Comparison of ENCODE assay signal across 11 cellular contexts in the genomic region with DNA sequence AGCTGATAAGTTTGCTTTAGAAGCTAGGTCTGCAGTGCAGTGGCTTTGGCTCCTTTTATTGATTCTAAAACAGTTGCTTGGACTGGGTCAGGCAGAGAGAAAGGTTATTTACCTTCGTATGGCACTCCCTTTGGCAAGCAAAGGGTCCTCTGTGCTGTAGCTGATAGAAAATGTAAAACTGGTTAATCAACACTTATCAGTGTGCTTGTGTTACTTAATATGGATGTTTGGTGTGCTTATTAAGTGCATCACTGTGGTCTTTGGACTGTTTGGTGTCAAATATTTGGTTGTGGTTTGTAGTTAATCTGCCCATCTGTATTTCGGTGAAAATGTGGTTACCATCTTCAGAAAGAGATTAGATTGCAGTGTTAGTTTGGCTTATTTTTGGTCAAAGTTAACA. TPM values are rescaled to one million over a fixed set of nuclear protein-coding genes. Genes with fewer than 3 reads are reported as not detected.
A peak's percentile ranks its signal among the peaks of the same experiment; 100 is the strongest.
DNase-seq lines count a peak whose midpoint lies in the region; ATAC-seq and TF ChIP-seq lines count a peak whose summit lies in the region.
"Had no signal": no experiment of that assay in that cellular context is flagged by ENCODE, and none has a peak within 500 bp of the region (broad histone marks: within the 10 kb centered on the region; RNA-seq: fewer than 3 reads in every experiment).

No MANE protein-coding gene starts in this region.

- no peak overlapping the region for H3K27ac ChIP-seq in left lung
- no peak overlapping the region for H3K27ac ChIP-seq in upper lobe of left lung
- H3K27ac ChIP-seq: C4-2B had no signal

- peak; percentile 3 for DNase-seq in Daoy (ENCODE audit: low read depth)
- peak; percentile 27 for DNase-seq in SW480 (ENCODE audit: low spot score)
- DNase-seq in left lung: no peak
- DNase-seq in upper lobe of left lung: no peak
- no peak for DNase-seq in NCI-H2107 (lab: John Stamatoyannopoulos, UW)
- DNase-seq in WTC11 (ENCODE audit: low spot score): no peak
- DNase-seq: activated CD8-positive, alpha-beta memory T cell treated with anti-CD3 and anti-CD28 coated beads for 24 hours had no signal

- intact Hi-C loops in left lung (cut with DNase I): no loop called here

- peaks cover 0 to 6% of the 10 kb centered on the region in 2 donors for H3K9me3 ChIP-seq in left lung
- no peaks in the 10 kb centered on the region for H3K9me3 ChIP-seq in upper lobe of left lung

- CTCF ChIA-PET in WTC11 (lab: Charles Lee): no interaction called here

- H3K36me3 Mint-ChIP-seq in WTC11: peaks cover 12% of the 10 kb centered on the region
- H3K36me3 Mint-ChIP-seq: natural killer cell treated with Interleukin-12 subunit alpha and Interleukin-12 subunit beta and Interleukin-15 and Interleukin-18, amount 100 ng/mL, for 72 hours had no signal

- no peak for TF ChIP-seq EP300 in upper lobe of left lung (IDR thresholded peaks at IDR 0.05)

- H3K4me1 ChIP-seq in left lung: no peaks in the 10 kb centered on the region
- H3K4me1 ChIP-seq in upper lobe of left lung: peaks cover 0 to 3% (median 0%) of the 10 kb centered on the region in 4 donors

- no peaks in the 10 kb centered on the region for H3K27me3 Mint-ChIP-seq in WTC11 (ENCODE audit: low read depth)

- no peak for TF ChIP-seq POLR2A in upper lobe of left lung (IDR thresholded peaks at IDR 0.05)

- TF ChIP-seq CTCF in left lung (IDR thresholded peaks at IDR 0.05) (no peak), upper lobe of left lung (IDR thresholded peaks at IDR 0.05) (no peak), WTC11 (IDR thresholded peaks at IDR 0.05) (no peak)

- H3K9me3 Mint-ChIP-seq in WTC11: peaks cover 12% of the 10 kb centered on the region

- no peak overlapping the region for H3K4me3 ChIP-seq in left lung
- H3K4me3 ChIP-seq in upper lobe of left lung: no peak overlapping the region

- POLR2A ChIA-PET in WTC11 (lab: Charles Lee): no interaction called here

- ATAC-seq in GM21360 (IDR thresholded peaks at IDR 0.05; ENCODE audit: unreplicated experiment): peak; percentile 44
- peak; percentile 53 for ATAC-seq in HG03097 (IDR thresholded peaks at IDR 0.05; ENCODE audit: low FRiP score, unreplicated experiment)
- ATAC-seq in left lung: no peak
- no peak for ATAC-seq in upper lobe of left lung (ENCODE audit: low FRiP score in 2 of 2)
- no peak; the same call in 1 of the 2 replicates for ATAC-seq in WTC11
- ATAC-seq: natural killer cell treated with Interleukin-12 subunit alpha and Interleukin-12 subunit beta and Interleukin-15 and Interleukin-18, amount 100 ng/mL, for 72 hours had no signal

- 50 to 57% methylated on average over 2 of the region's 2 CpGs for WGBS in upper lobe of left lung, 2 donors

- H3K4me3 Mint-ChIP-seq in WTC11: no peak overlapping the region
- H3K4me3 Mint-ChIP-seq: natural killer cell treated with Interleukin-12 subunit alpha and Interleukin-12 subunit beta and Interleukin-15 and Interleukin-18, amount 100 ng/mL, for 72 hours had no signal

- H3K27me3 ChIP-seq in left lung (no peaks in the 10 kb centered on the region), upper lobe of left lung (no peaks in the 10 kb centered on the region)

- no peaks in the 10 kb centered on the region for H3K36me3 ChIP-seq in left lung
- no peaks in the 10 kb centered on the region for H3K36me3 ChIP-seq in upper lobe of left lung

- H3K4me1 Mint-ChIP-seq in WTC11: peaks cover 15% of the 10 kb centered on the region

- H3K27ac Mint-ChIP-seq in WTC11: no peak overlapping the region
- H3K27ac Mint-ChIP-seq: natural killer cell treated with Interleukin-12 subunit alpha and Interleukin-12 subunit beta and Interleukin-15 and Interleukin-18, amount 100 ng/mL, for 72 hours had no signal

TF ChIP-seq in WTC11, 78 proteins besides CTCF, POLR2A, EP300 and RAD21:
- TF ChIP-seq CREM (CRISPR knock-in tag; IDR thresholded peaks at IDR 0.05) (no peak), CBFB (CRISPR knock-in tag; IDR thresholded peaks at IDR 0.05; ENCODE audit: low read depth) (no peak), CREB1 (CRISPR knock-in tag; IDR thresholded peaks at IDR 0.05) (no peak), SP1 (CRISPR knock-in tag; conservative IDR thresholded peaks at IDR 0.05) (no peak), ZNF671 (CRISPR knock-in tag; IDR thresholded peaks at IDR 0.05) (no peak), ZNF263 (CRISPR knock-in tag; IDR thresholded peaks at IDR 0.05; ENCODE audit: low read depth) (no peak), NR1H2 (CRISPR knock-in tag; IDR thresholded peaks at IDR 0.05) (no peak), GRHL2 (CRISPR knock-in tag; IDR thresholded peaks at IDR 0.05; ENCODE audit: insufficient replicate concordance, severe bottlenecking) (no peak), GTF2I (CRISPR knock-in tag; conservative IDR thresholded peaks at IDR 0.05) (no peak), TEAD4 (CRISPR knock-in tag; IDR thresholded peaks at IDR 0.05) (no peak), JUN (CRISPR knock-in tag; IDR thresholded peaks at IDR 0.05) (no peak), HMGA2 (CRISPR knock-in tag; IDR thresholded peaks at IDR 0.05) (no peak), ATF1 (CRISPR knock-in tag; IDR thresholded peaks at IDR 0.05) (no peak)
- TF ChIP-seq, protein P1, sequence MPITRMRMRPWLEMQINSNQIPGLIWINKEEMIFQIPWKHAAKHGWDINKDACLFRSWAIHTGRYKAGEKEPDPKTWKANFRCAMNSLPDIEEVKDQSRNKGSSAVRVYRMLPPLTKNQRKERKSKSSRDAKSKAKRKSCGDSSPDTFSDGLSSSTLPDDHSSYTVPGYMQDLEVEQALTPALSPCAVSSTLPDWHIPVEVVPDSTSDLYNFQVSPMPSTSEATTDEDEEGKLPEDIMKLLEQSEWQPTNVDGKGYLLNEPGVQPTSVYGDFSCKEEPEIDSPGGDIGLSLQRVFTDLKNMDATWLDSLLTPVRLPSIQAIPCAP (CRISPR knock-in tag; IDR thresholded peaks at IDR 0.05): no peak
- TF ChIP-seq, protein P2, sequence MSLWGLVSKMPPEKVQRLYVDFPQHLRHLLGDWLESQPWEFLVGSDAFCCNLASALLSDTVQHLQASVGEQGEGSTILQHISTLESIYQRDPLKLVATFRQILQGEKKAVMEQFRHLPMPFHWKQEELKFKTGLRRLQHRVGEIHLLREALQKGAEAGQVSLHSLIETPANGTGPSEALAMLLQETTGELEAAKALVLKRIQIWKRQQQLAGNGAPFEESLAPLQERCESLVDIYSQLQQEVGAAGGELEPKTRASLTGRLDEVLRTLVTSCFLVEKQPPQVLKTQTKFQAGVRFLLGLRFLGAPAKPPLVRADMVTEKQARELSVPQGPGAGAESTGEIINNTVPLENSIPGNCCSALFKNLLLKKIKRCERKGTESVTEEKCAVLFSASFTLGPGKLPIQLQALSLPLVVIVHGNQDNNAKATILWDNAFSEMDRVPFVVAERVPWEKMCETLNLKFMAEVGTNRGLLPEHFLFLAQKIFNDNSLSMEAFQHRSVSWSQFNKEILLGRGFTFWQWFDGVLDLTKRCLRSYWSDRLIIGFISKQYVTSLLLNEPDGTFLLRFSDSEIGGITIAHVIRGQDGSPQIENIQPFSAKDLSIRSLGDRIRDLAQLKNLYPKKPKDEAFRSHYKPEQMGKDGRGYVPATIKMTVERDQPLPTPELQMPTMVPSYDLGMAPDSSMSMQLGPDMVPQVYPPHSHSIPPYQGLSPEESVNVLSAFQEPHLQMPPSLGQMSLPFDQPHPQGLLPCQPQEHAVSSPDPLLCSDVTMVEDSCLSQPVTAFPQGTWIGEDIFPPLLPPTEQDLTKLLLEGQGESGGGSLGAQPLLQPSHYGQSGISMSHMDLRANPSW (CRISPR knock-in tag; conservative IDR thresholded peaks at IDR 0.05; ENCODE audit: low read depth): no peak
- TF ChIP-seq, protein P3, sequence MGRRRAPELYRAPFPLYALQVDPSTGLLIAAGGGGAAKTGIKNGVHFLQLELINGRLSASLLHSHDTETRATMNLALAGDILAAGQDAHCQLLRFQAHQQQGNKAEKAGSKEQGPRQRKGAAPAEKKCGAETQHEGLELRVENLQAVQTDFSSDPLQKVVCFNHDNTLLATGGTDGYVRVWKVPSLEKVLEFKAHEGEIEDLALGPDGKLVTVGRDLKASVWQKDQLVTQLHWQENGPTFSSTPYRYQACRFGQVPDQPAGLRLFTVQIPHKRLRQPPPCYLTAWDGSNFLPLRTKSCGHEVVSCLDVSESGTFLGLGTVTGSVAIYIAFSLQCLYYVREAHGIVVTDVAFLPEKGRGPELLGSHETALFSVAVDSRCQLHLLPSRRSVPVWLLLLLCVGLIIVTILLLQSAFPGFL (CRISPR knock-in tag; IDR thresholded peaks at IDR 0.05; ENCODE audit: borderline replicate concordance): no peak
- TF ChIP-seq, protein P4, sequence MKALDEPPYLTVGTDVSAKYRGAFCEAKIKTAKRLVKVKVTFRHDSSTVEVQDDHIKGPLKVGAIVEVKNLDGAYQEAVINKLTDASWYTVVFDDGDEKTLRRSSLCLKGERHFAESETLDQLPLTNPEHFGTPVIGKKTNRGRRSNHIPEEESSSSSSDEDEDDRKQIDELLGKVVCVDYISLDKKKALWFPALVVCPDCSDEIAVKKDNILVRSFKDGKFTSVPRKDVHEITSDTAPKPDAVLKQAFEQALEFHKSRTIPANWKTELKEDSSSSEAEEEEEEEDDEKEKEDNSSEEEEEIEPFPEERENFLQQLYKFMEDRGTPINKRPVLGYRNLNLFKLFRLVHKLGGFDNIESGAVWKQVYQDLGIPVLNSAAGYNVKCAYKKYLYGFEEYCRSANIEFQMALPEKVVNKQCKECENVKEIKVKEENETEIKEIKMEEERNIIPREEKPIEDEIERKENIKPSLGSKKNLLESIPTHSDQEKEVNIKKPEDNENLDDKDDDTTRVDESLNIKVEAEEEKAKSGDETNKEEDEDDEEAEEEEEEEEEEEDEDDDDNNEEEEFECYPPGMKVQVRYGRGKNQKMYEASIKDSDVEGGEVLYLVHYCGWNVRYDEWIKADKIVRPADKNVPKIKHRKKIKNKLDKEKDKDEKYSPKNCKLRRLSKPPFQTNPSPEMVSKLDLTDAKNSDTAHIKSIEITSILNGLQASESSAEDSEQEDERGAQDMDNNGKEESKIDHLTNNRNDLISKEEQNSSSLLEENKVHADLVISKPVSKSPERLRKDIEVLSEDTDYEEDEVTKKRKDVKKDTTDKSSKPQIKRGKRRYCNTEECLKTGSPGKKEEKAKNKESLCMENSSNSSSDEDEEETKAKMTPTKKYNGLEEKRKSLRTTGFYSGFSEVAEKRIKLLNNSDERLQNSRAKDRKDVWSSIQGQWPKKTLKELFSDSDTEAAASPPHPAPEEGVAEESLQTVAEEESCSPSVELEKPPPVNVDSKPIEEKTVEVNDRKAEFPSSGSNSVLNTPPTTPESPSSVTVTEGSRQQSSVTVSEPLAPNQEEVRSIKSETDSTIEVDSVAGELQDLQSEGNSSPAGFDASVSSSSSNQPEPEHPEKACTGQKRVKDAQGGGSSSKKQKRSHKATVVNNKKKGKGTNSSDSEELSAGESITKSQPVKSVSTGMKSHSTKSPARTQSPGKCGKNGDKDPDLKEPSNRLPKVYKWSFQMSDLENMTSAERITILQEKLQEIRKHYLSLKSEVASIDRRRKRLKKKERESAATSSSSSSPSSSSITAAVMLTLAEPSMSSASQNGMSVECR (CRISPR knock-in tag; IDR thresholded peaks at IDR 0.05; ENCODE audit: borderline replicate concordance): no peak

RNA-seq across cellular contexts. Expression of a gene that starts 16.0 kb away (rescaled TPM):
- total RNA-seq in Daoy (2014; rRNA removed; shearing (Covaris generic)): 12.2 and 35.8 TPM in 2 replicates
- 10 to 100 TPM; 42.3 to 47.2 TPM for total RNA-seq in left lung
- total RNA-seq in upper lobe of left lung: 10 to 100 TPM; 18.3 to 61.5 (median 41.9) TPM
- total RNA-seq in WTC11 (2021): 53.8 to 62.8 TPM (median 54.9 TPM) in 3 replicates

Comparison
In these comparisons a context has a peak if more than half of its experiments do, and no peak if none do; other contexts are left out.
1. DNase-seq: peak in Daoy (single experiment) and SW480 (single experiment); none in left lung (0 of 2), upper lobe of left lung (0 of 2), NCI-H2107 (single experiment) and WTC11 (single experiment).
2. ATAC-seq: peak in GM21360 (single experiment) and HG03097 (single experiment); none in left lung (single experiment), upper lobe of left lung (0 of 2) and WTC11 (single experiment).